13 cellular contexts compared by ENCODE assay signal in genomic region chr6:154246723-154247118, GRCh38.
DNase-seq lines count a peak whose midpoint lies in the region; ATAC-seq and TF ChIP-seq lines count a peak whose summit lies in the region.
"Had no signal": no experiment of that assay in that cellular context is flagged by ENCODE, and none has a peak within 500 bp of the region (broad histone marks: within the 10 kb centered on the region; RNA-seq: fewer than 3 reads in every experiment).

No MANE protein-coding gene starts in this region.

- TF ChIP-seq CTCF in CD8-positive, alpha-beta T cell (IDR thresholded peaks at IDR 0.05): no peak
- TF ChIP-seq CTCF in colonic mucosa (IDR thresholded peaks at IDR 0.05): no peak

- H3K27ac Mint-ChIP-seq in CD8-positive, alpha-beta T cell: peak overlapping the region; percentile 93
- peak overlapping the region; percentile 92 to 99 (median 96) for H3K27ac Mint-ChIP-seq in naive thymus-derived CD8-positive, alpha-beta T cell
- H3K27ac Mint-ChIP-seq: naive B cell had no signal

- H3K27me3 ChIP-seq in CD8-positive, alpha-beta T cell (ENCODE audit: insufficient read depth, low read length): no peaks in the 10 kb centered on the region
- H3K27me3 ChIP-seq in HUES64 (ENCODE audit: insufficient read depth, low read length): no peaks in the 10 kb centered on the region
- no peaks in the 10 kb centered on the region for H3K27me3 ChIP-seq in colonic mucosa
- H3K27me3 ChIP-seq: testis had no signal

- H3K36me3 Mint-ChIP-seq in CD8-positive, alpha-beta T cell: peaks cover 47% of the 10 kb centered on the region
- peaks cover 28 to 36% (median 30%) of the 10 kb centered on the region in 3 donors for H3K36me3 Mint-ChIP-seq in naive thymus-derived CD8-positive, alpha-beta T cell
- H3K36me3 Mint-ChIP-seq: naive B cell had no signal

- H3K4me1 ChIP-seq in CD8-positive, alpha-beta T cell (ENCODE audit: insufficient read depth, low read length): peaks cover 65% of the 10 kb centered on the region
- H3K4me1 ChIP-seq in HUES64 (ENCODE audit: insufficient read depth, low read length): peaks cover 53% of the 10 kb centered on the region
- no peaks in the 10 kb centered on the region for H3K4me1 ChIP-seq in colonic mucosa
- H3K4me1 ChIP-seq: testis had no signal

- peaks cover 82% of the 10 kb centered on the region for H3K4me1 Mint-ChIP-seq in CD8-positive, alpha-beta T cell (ENCODE audit: low read depth)
- H3K4me1 Mint-ChIP-seq in naive thymus-derived CD8-positive, alpha-beta T cell: peaks cover 39 to 86% (median 76%) of the 10 kb centered on the region in 4 donors

- no peak for ATAC-seq in CD8-positive, alpha-beta T cell
- ATAC-seq in naive thymus-derived CD8-positive, alpha-beta T cell: no peak
- ATAC-seq in HG02678 (IDR thresholded peaks at IDR 0.05; ENCODE audit: unreplicated experiment): no peak
- ATAC-seq in GM18517 (IDR thresholded peaks at IDR 0.05; ENCODE audit: unreplicated experiment): no peak

- H3K9me3 Mint-ChIP-seq in CD8-positive, alpha-beta T cell: no peaks in the 10 kb centered on the region
- peaks cover 0 to 12% (median 0%) of the 10 kb centered on the region in 9 donors for H3K9me3 Mint-ChIP-seq in naive thymus-derived CD8-positive, alpha-beta T cell

- POLR2A ChIA-PET in CD8-positive, alpha-beta T cell (lab: Charles Lee): interaction anchor here (0.6 to 3.8 kb wide), 6 partner anchors 9 to 30 kb away, joined by 3 to 21 read pairs (median 6); no protein-coding TSS in a partner anchor
- POLR2A ChIA-PET in naive thymus-derived CD8-positive, alpha-beta T cell (lab: Charles Lee): interaction anchor here (0.7 to 3.6 kb wide), 11 partner anchors 10 to 89 kb away, joined by 3 to 18 read pairs (median 6); no protein-coding TSS in a partner anchor

- intact Hi-C loops in CD8-positive, alpha-beta T cell (cut with DNase I, micrococcal nuclease): loop anchor here (1.0 to 5.0 kb wide), 5 partner anchors 7 to 1066 kb away; partner anchors contain the start of gene TFB1M (in 1 of the 2)
- intact Hi-C loops in colonic mucosa (cut with DNase I): no loop called here

- CTCF ChIA-PET in CD8-positive, alpha-beta T cell (lab: Charles Lee): interaction anchor here (1.0 to 8.7 kb wide), 5 partner anchors 14 to 93 kb away, joined by 3 to 40 read pairs (median 12); no protein-coding TSS in a partner anchor

- no peaks in the 10 kb centered on the region for H3K27me3 Mint-ChIP-seq in CD8-positive, alpha-beta T cell (ENCODE audit: low read depth)
- no peaks in the 10 kb centered on the region for H3K27me3 Mint-ChIP-seq in naive thymus-derived CD8-positive, alpha-beta T cell

- 87% methylated on average over 5 of the region's 7 CpGs for WGBS in HUES64

- H3K9me3 ChIP-seq in CD8-positive, alpha-beta T cell (ENCODE audit: low read length): no peaks in the 10 kb centered on the region
- H3K9me3 ChIP-seq in HUES64 (ENCODE audit: insufficient read depth, low read depth, low read length): no peaks in the 10 kb centered on the region
- H3K9me3 ChIP-seq in colonic mucosa: no peaks in the 10 kb centered on the region
- H3K9me3 ChIP-seq: testis had no signal

- no peak for DNase-seq in CD8-positive, alpha-beta T cell
- DNase-seq in colonic mucosa: no peak
- DNase-seq in naive thymus-derived CD8-positive, alpha-beta T cell: no peak
- no peak for DNase-seq in HCEC 1CT
- DNase-seq in UCSD-AML1 (lab: John Stamatoyannopoulos, UW; ENCODE audit: unreplicated experiment): no peak
- DNase-seq: head of caudate nucleus, naive B cell, NCI-H510A treated with DMSO at 0.1 percent for 48 hours, testis had no signal

- H3K9ac ChIP-seq in HUES64 (ENCODE audit: low read depth, low read length) (peak overlapping the region; percentile 59), colonic mucosa (ENCODE audit: low read depth in 2 of 2, low read length in 2 of 2) (no peak overlapping the region)
- H3K9ac ChIP-seq: KMS-11 had no signal

- peaks cover 4% of the 10 kb centered on the region for H3K36me3 ChIP-seq in CD8-positive, alpha-beta T cell (ENCODE audit: insufficient read depth, low read length)
- H3K36me3 ChIP-seq in HUES64 (ENCODE audit: insufficient read depth, low read length) (no peaks in the 10 kb centered on the region), colonic mucosa (no peaks in the 10 kb centered on the region)

- peak overlapping the region; percentile 94 for H3K4me3 Mint-ChIP-seq in CD8-positive, alpha-beta T cell
- H3K4me3 Mint-ChIP-seq in naive thymus-derived CD8-positive, alpha-beta T cell: peak overlapping the region; percentile 91 to 99 (median 96)

- H3K4me3 ChIP-seq in CD8-positive, alpha-beta T cell (ENCODE audit: low read depth, low read length): peak overlapping the region; percentile 69
- H3K4me3 ChIP-seq in HUES64 (ENCODE audit: low read length) (peak overlapping the region; percentile 33), colonic mucosa (peak overlapping the region; percentile 10)
- H3K4me3 ChIP-seq: testis had no signal

- H3K27ac ChIP-seq in CD8-positive, alpha-beta T cell (ENCODE audit: low read depth, low read length): peak overlapping the region; percentile 75
- H3K27ac ChIP-seq in HUES64 (ENCODE audit: low read depth, low read length) (peak overlapping the region; percentile 59; the same call in 1 of the 2 replicates), colonic mucosa (peak overlapping the region; percentile 11)
- H3K27ac ChIP-seq: KMS-11, testis had no signal

Comparison
In these comparisons a context has a peak if more than half of its experiments do, and no peak if none do; other contexts are left out.
1. H3K27ac ChIP-seq: peak in every context shown above with its lines; median percentile 75 in CD8-positive, alpha-beta T cell; 59 in HUES64; 11 in colonic mucosa.
2. H3K4me3 ChIP-seq: peak in every context shown above with its lines; median percentile 69 in CD8-positive, alpha-beta T cell; 33 in HUES64; 10 in colonic mucosa.